In the genomic region with DNA sequence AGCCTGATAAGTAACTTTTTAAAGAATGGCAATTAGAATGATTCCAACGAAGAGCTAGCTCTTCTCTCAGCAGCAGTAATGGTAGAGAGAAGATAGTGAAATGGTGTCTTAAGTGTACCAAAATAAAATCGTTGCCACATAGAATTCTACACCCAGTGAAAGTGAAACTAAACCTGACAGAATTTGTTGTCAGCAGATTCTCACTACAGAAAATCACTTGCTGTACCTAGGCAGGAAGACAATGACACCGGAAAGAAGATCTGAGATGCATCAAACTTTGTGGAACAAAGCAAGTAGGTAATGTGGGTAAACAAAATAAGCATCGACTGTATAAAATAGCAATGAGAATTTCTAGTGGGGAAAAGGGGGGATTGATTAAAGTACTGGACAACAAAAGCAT, we compare ENCODE assay signal across 9 cellular contexts. TPM values are rescaled to one million over a fixed set of nuclear protein-coding genes. Genes with fewer than 3 reads are reported as not detected.
DNase-seq lines count a peak whose midpoint lies in the region; ATAC-seq and TF ChIP-seq lines count a peak whose summit lies in the region.
"Had no signal": no experiment of that assay in that cellular context is flagged by ENCODE, and none has a peak within 500 bp of the region (broad histone marks: within the 10 kb centered on the region; RNA-seq: fewer than 3 reads in every experiment).

No MANE protein-coding gene starts in this region.

- no peaks in the 10 kb centered on the region for H3K27me3 ChIP-seq in spleen (replicated peaks in 1 of 7)

- H3K9me3 ChIP-seq in spleen: peaks cover 0 to 11% (median 8%) of the 10 kb centered on the region in 8 donors

- WGBS in spleen, 5 donors: 40 to 52% (median 44%) methylated on average over 4 of the region's 4 CpGs

- peak overlapping the region in 1 of 8 donors; percentile 14 for H3K4me3 ChIP-seq in spleen

- TF ChIP-seq POLR2A in spleen (IDR thresholded peaks at IDR 0.05): no peak

- H3K9me3 Mint-ChIP-seq in activated naive CD4-positive, alpha-beta T cell treated with anti-CD3 and anti-CD28 coated beads, Interleukin-2, amount 50 U/mL, for 72 hours: peaks cover 9 to 33% of the 10 kb centered on the region in 2 donors

- no peak for DNase-seq in activated CD4-positive, CD25-positive, alpha-beta regulatory T cell treated with anti-CD3 and anti-CD28 coated beads, Interleukin-2, amount 50 U/mL, for 72 hours
- no peak for DNase-seq in activated naive CD4-positive, alpha-beta T cell treated with anti-CD3 and anti-CD28 coated beads, Interleukin-2, amount 50 U/mL, for 72 hours (ENCODE audit: low spot score in 2 of 2)
- no peak for DNase-seq in spleen
- DNase-seq in stimulated activated CD4-positive, alpha-beta T cell treated with anti-CD3 and anti-CD28 coated beads, Interleukin-1b, Interleukin-23, amount 100 ng/mL, for 48 hours: no peak
- DNase-seq in ecto neural progenitor cell (ENCODE audit: low spot score): no peak
- DNase-seq in AG20443 (ENCODE audit: low spot score): no peak
- DNase-seq: NCI-H510A treated with DMSO at 0.1 percent for 48 hours had no signal

- peaks cover 9 to 25% of the 10 kb centered on the region in 2 donors for H3K36me3 Mint-ChIP-seq in activated naive CD4-positive, alpha-beta T cell treated with anti-CD3 and anti-CD28 coated beads, Interleukin-2, amount 50 U/mL, for 72 hours

- intact Hi-C loops in spleen (cut with DNase I; ENCODE audit: low total_unique reads): no loop called here

- peak overlapping the region; percentile 72 to 75 for H3K27ac Mint-ChIP-seq in activated naive CD4-positive, alpha-beta T cell treated with anti-CD3 and anti-CD28 coated beads, Interleukin-2, amount 50 U/mL, for 72 hours

- peaks cover 0 to 10% (median 0%) of the 10 kb centered on the region in 6 donors for H3K4me1 ChIP-seq in spleen

- TF ChIP-seq CTCF in spleen (IDR thresholded peaks at IDR 0.05 in 8 of 11, conservative IDR thresholded peaks at IDR 0.05 in 3 of 11): no peak

- peak overlapping the region in 6 of 8 donors; percentile 3 to 78 (median 58) for H3K27ac ChIP-seq in spleen

- peak; percentile 62 to 68 for ATAC-seq in activated CD4-positive, CD25-positive, alpha-beta regulatory T cell treated with anti-CD3 and anti-CD28 coated beads, Interleukin-2, amount 50 U/mL, for 24 hours
- peak; percentile 46 for ATAC-seq in HG03469 (IDR thresholded peaks at IDR 0.05; ENCODE audit: unreplicated experiment)
- ATAC-seq in activated naive CD4-positive, alpha-beta T cell treated with anti-CD3 and anti-CD28 coated beads, Interleukin-2, amount 50 U/mL, for 72 hours: peak; percentile 29 to 63

- no peaks in the 10 kb centered on the region for H3K36me3 ChIP-seq in spleen

RNA-seq across cellular contexts. Expression of a gene that starts 20.7 kb away (rescaled TPM):
- total RNA-seq in activated naive CD4-positive, alpha-beta T cell treated with anti-CD3 and anti-CD28 coated beads, Interleukin-2, amount 50 U/mL, for 72 hours: under 1 TPM; 0.41 to 0.52 TPM
- 10 to 100 TPM; 19.6 to 56.2 (median 34.8) TPM for total RNA-seq in spleen
- 1 to 10 TPM; 6.8 to 8.8 (median 7.9) TPM for polyA plus RNA-seq in spleen

Comparison
In these comparisons a context has a peak if more than half of its experiments do, and no peak if none do; other contexts are left out.
1. RNA of a gene that starts 20.7 kb away (total RNA-seq): 19.6 to 56.2 TPM in spleen; 0.41 to 0.52 TPM in activated naive CD4-positive, alpha-beta T cell treated with anti-CD3 and anti-CD28 coated beads, Interleukin-2, amount 50 U/mL, for 72 hours; every median in the first group is over 10 times any median in the second.
2. Peak in every context shown above with its lines, with median percentiles within 50 percentile points of each other: ATAC-seq.